Comparison of ENCODE assay signal across 20 cellular contexts in genomic region chr4:41430796-41431195, GRCh38.
DNase-seq lines count a peak whose midpoint lies in the region; ATAC-seq and TF ChIP-seq lines count a peak whose summit lies in the region.
"Had no signal": no experiment of that assay in that cellular context is flagged by ENCODE, and none has a peak within 500 bp of the region (broad histone marks: within the 10 kb centered on the region; RNA-seq: fewer than 3 reads in every experiment).

No MANE protein-coding gene starts in this region.

- H3K4me1 ChIP-seq in ascending aorta = peaks cover 17 to 58% of the 10 kb centered on the region in 2 donors
- peaks cover 94% of the 10 kb centered on the region for H3K4me1 ChIP-seq in left ventricle myocardium inferior

- CTCF ChIA-PET in Calu3 (lab: Charles Lee) = no interaction called here

- no peak for ATAC-seq in HG02623 (IDR thresholded peaks at IDR 0.05; ENCODE audit: unreplicated experiment)
- ATAC-seq: natural killer cell treated with Interleukin-12 subunit alpha and Interleukin-12 subunit beta and Interleukin-15 and Interleukin-18, amount 100 ng/mL, for 72 hours; T-helper 17 cell had no signal

- DNase-seq in GM04503 (ENCODE audit: low read depth) (peak; percentile 42), ascending aorta (ENCODE audit: low spot score in 2 of 2) (no peak), left ventricle myocardium inferior (no peak), superior temporal gyrus (ENCODE audit: extremely low spot score) (peak; percentile 53), Calu3 (no peak), NCI-H146 (lab: John Stamatoyannopoulos, UW) (no peak), HCEC 1CT (no peak)
- DNase-seq: activated CD8-positive, alpha-beta memory T cell treated with anti-CD3 and anti-CD28 coated beads, Interleukin-2, amount 50 U/mL, for 48 hours; activated effector memory CD4-positive, alpha-beta T cell treated with Interleukin-2 at 50 U/mL for 16 hours; endodermal cell; hypothalamus; kidney; NCI-H1417; NCI-H748 treated with DMSO at 0.1 percent for 48 hours; stimulated activated CD4-positive, alpha-beta T cell treated with anti-CD3 and anti-CD28 coated beads, Interleukin-4, amount 100 ng/mL, for 4 hours; T-helper 17 cell had no signal

- H3K36me3 ChIP-seq in ascending aorta (no peaks in the 10 kb centered on the region), left ventricle myocardium inferior (no peaks in the 10 kb centered on the region)
- H3K36me3 ChIP-seq: SJSA1 had no signal

- no peak overlapping the region for H3K4me3 Mint-ChIP-seq in Calu3 (ENCODE audit: low read depth, unreplicated experiment)
- H3K4me3 Mint-ChIP-seq: endodermal cell; natural killer cell treated with Interleukin-12 subunit alpha and Interleukin-12 subunit beta and Interleukin-15 and Interleukin-18, amount 100 ng/mL, for 72 hours; T-helper 17 cell had no signal

- H3K4me1 Mint-ChIP-seq in Calu3 (ENCODE audit: low read depth, unreplicated experiment) = peaks cover 36% of the 10 kb centered on the region
- H3K4me1 Mint-ChIP-seq: T-helper 17 cell had no signal

- no peak for TF ChIP-seq CTCF in ascending aorta (IDR thresholded peaks at IDR 0.05)
- TF ChIP-seq CTCF in left ventricle myocardium inferior (IDR thresholded peaks at IDR 0.05; ENCODE audit: borderline replicate concordance) = no peak
- no peak for TF ChIP-seq CTCF in Calu3 (IDR thresholded peaks at IDR 0.05; ENCODE audit: unreplicated experiment)

- no peaks in the 10 kb centered on the region for H3K9me3 ChIP-seq in ascending aorta
- peaks cover 5% of the 10 kb centered on the region for H3K9me3 ChIP-seq in left ventricle myocardium inferior (replicated peaks)
- H3K9me3 ChIP-seq: SJSA1 had no signal

- no peaks in the 10 kb centered on the region for H3K36me3 Mint-ChIP-seq in Calu3 (ENCODE audit: insufficient read depth, unreplicated experiment)
- H3K36me3 Mint-ChIP-seq: natural killer cell treated with Interleukin-12 subunit alpha and Interleukin-12 subunit beta and Interleukin-15 and Interleukin-18, amount 100 ng/mL, for 72 hours had no signal

- no peaks in the 10 kb centered on the region for H3K9me3 Mint-ChIP-seq in Calu3 (ENCODE audit: low read depth, unreplicated experiment)

- no peak overlapping the region for H3K27ac Mint-ChIP-seq in Calu3 (ENCODE audit: unreplicated experiment)
- H3K27ac Mint-ChIP-seq: endodermal cell; natural killer cell treated with Interleukin-12 subunit alpha and Interleukin-12 subunit beta and Interleukin-15 and Interleukin-18, amount 100 ng/mL, for 72 hours; T-helper 17 cell had no signal

- BruUV-seq in Calu3 (replicated peaks; lab: Mats Ljungman, UMichigan) = no TSS peak

- intact Hi-C loops in ascending aorta (cut with DNase I) (loop anchor here (5.0 kb wide), 4 partner anchors 68 to 227 kb away; no protein-coding TSS in a partner anchor), left ventricle myocardium inferior (cut with micrococcal nuclease) (no loop called here), Calu3 (cut with micrococcal nuclease; ENCODE audit: unreplicated experiment) (loop anchor here (5.0 to 10.0 kb wide), 2 partner anchors 68 to 146 kb away; no protein-coding TSS in a partner anchor)

- no peaks in the 10 kb centered on the region for H3K27me3 Mint-ChIP-seq in Calu3 (ENCODE audit: unreplicated experiment)
- H3K27me3 Mint-ChIP-seq: natural killer cell treated with Interleukin-12 subunit alpha and Interleukin-12 subunit beta and Interleukin-15 and Interleukin-18, amount 100 ng/mL, for 72 hours; T-helper 17 cell had no signal

- H3K4me3 ChIP-seq in ascending aorta (peak overlapping the region in 1 of 2 donors; percentile 24), left ventricle myocardium inferior (no peak overlapping the region)
- H3K4me3 ChIP-seq: SJSA1, smooth muscle cell had no signal

- no peaks in the 10 kb centered on the region for H3K27me3 ChIP-seq in ascending aorta
- no peaks in the 10 kb centered on the region for H3K27me3 ChIP-seq in left ventricle myocardium inferior (ENCODE audit: low read depth)
- H3K27me3 ChIP-seq: SJSA1 had no signal

- peak overlapping the region; percentile 73 to 78 for H3K27ac ChIP-seq in ascending aorta
- H3K27ac ChIP-seq in left ventricle myocardium inferior (replicated peaks) = peak overlapping the region; percentile 82
- H3K27ac ChIP-seq: SJSA1 had no signal

Comparison
In these comparisons a context has a peak if more than half of its experiments do, and no peak if none do; other contexts are left out.
1. DNase-seq: peak in GM04503 (single experiment) and superior temporal gyrus (single experiment); none in ascending aorta (0 of 2), left ventricle myocardium inferior (single experiment), Calu3 (single experiment), NCI-H146 (single experiment) and HCEC 1CT (single experiment).